In genomic region chr5:157548513-157549282, GRCh38 we compare ENCODE assay signal across 8 cellular contexts. TPM values are rescaled to one million over a fixed set of nuclear protein-coding genes. Genes with fewer than 3 reads are reported as not detected.
DNase-seq lines count a peak whose midpoint lies in the region; ATAC-seq and TF ChIP-seq lines count a peak whose summit lies in the region.
"Had no signal": no experiment of that assay in that cellular context is flagged by ENCODE, and none has a peak within 500 bp of the region (broad histone marks: within the 10 kb centered on the region; RNA-seq: fewer than 3 reads in every experiment).

No MANE protein-coding gene starts in this region.

- peaks cover 10% of the 10 kb centered on the region; the same call in 1 of the 2 replicates for H4K20me1 ChIP-seq in PC-3 (ENCODE audit: low read length)

- ATAC-seq in PC-3 (no peak), gastrocnemius medialis (peak; percentile 95 to 98)

- peaks cover 52% of the 10 kb centered on the region for H3K36me3 ChIP-seq in PC-3 (ENCODE audit: low read depth, low read length)
- H3K36me3 ChIP-seq in esophagus (ENCODE audit: control insufficient read depth in 2 of 2, insufficient read depth in 2 of 2, low read length in 1 of 2), result no peaks in the 10 kb centered on the region
- no peaks in the 10 kb centered on the region for H3K36me3 ChIP-seq in gastrocnemius medialis

- H3K79me2 ChIP-seq in PC-3 (ENCODE audit: low read length), result peaks cover 99% of the 10 kb centered on the region

- H2AFZ ChIP-seq in PC-3 (ENCODE audit: low read length), result no peak overlapping the region

- no TSS peak for BruUV-seq in PC-3 (replicated peaks; lab: Mats Ljungman, UMichigan)

- peak overlapping the region; percentile 4; the same call in 1 of the 2 replicates for H3K9ac ChIP-seq in PC-3 (ENCODE audit: low read length)

- peak overlapping the region; percentile 41 for H3K4me2 ChIP-seq in PC-3 (ENCODE audit: low read length)

- in situ Hi-C loops in gastrocnemius medialis (cut with MboI; ENCODE audit: low sequenced_read_pairs in 4 of 4), result no loop called here

- intact Hi-C loops in PC-3 (cut with micrococcal nuclease) (loop anchor here (5.0 kb wide), 1 partner anchor 36 kb away; no protein-coding TSS in a partner anchor), gastrocnemius medialis (cut with DNase I; ENCODE audit: low total_unique reads) (no loop called here)

- H3K4me3 ChIP-seq in PC-3 (ENCODE audit: low read length) (peak overlapping the region; percentile 1; the same call in 1 of the 2 replicates), esophagus (ENCODE audit: low read depth in 1 of 2, low read length in 2 of 2) (no peak overlapping the region), gastrocnemius medialis (no peak overlapping the region)

- WGBS in esophagus, 2 donors, result 36 to 64% methylated on average over 4 of the region's 4 CpGs

- peaks cover 39% of the 10 kb centered on the region for H3K4me1 ChIP-seq in PC-3 (ENCODE audit: insufficient read depth, low read length)
- H3K4me1 ChIP-seq in esophagus (ENCODE audit: control insufficient read depth in 2 of 2, insufficient read depth in 2 of 2, low read length in 1 of 2), result peaks cover 6 to 25% of the 10 kb centered on the region in 2 donors
- peaks cover 31 to 44% of the 10 kb centered on the region in 2 donors for H3K4me1 ChIP-seq in gastrocnemius medialis

- TF ChIP-seq POLR2A in gastrocnemius medialis (IDR thresholded peaks at IDR 0.05), result no peak

- H3F3A ChIP-seq in PC-3 (ENCODE audit: low read length, unreplicated experiment), result no peaks in the 10 kb centered on the region

- H3K27ac ChIP-seq in PC-3 (ENCODE audit: low read length), result peak overlapping the region; percentile 70
- peak overlapping the region; percentile 80 to 85 for H3K27ac ChIP-seq in esophagus (ENCODE audit: low read depth in 2 of 2, low read length in 1 of 2)
- H3K27ac ChIP-seq in gastrocnemius medialis, result no peak overlapping the region

- TF ChIP-seq CTCF in PC-3 (conservative IDR thresholded peaks at IDR 0.05; ENCODE audit: low read depth, low read length), result no peak
- TF ChIP-seq CTCF in gastrocnemius medialis (IDR thresholded peaks at IDR 0.05 in 4 of 5, conservative IDR thresholded peaks at IDR 0.05 in 1 of 5), result no peak

- H3K27me3 ChIP-seq in PC-3 (ENCODE audit: low read length) (no peaks in the 10 kb centered on the region), esophagus (ENCODE audit: control insufficient read depth in 1 of 2, insufficient read depth in 2 of 2, low read length in 2 of 2) (no peaks in the 10 kb centered on the region), gastrocnemius medialis (no peaks in the 10 kb centered on the region)

- H3K9me3 ChIP-seq in PC-3 (ENCODE audit: low read length) (no peaks in the 10 kb centered on the region), esophagus (ENCODE audit: control insufficient read depth in 2 of 2, insufficient read depth in 1 of 2, low read depth in 1 of 2, low read length in 1 of 2) (no peaks in the 10 kb centered on the region), gastrocnemius medialis (no peaks in the 10 kb centered on the region)

- CTCF ChIA-PET in PC-3 (lab: Charles Lee), result no interaction called here

- DNase-seq in EL (peak; percentile 92), PC-3 (peak; percentile 81), gastrocnemius medialis (peak in 1 of 2 donors; percentile 62), NCI-H82 (lab: John Stamatoyannopoulos, UW) (no peak)
- DNase-seq in effector CD8-positive, alpha-beta T cell (lab: John Stamatoyannopoulos, UW), result no peak
- DNase-seq in activated CD8-positive, alpha-beta memory T cell treated with anti-CD3 and anti-CD28 coated beads for 24 hours, result no peak
- DNase-seq: foreskin melanocyte had no signal

- H3K9me2 ChIP-seq in PC-3 (replicated peaks; ENCODE audit: low read length), result no peaks in the 10 kb centered on the region

- POLR2A ChIA-PET in PC-3 (lab: Charles Lee; ENCODE audit: unreplicated experiment), result no interaction called here

RNA-seq across cellular contexts. Expression of gene ADAM19, which starts 26.9 kb away (rescaled TPM):
- total RNA-seq in PC-3 (2014; rRNA removed), result 115 and 130 TPM in 2 replicates
- 1 to 10 TPM; 2.1 to 2.3 TPM for polyA plus RNA-seq in esophagus
- total RNA-seq in gastrocnemius medialis, result under 1 TPM; 0.39 to 0.97 (median 0.76) TPM

Comparison
In these comparisons a context has a peak if more than half of its experiments do, and no peak if none do; other contexts are left out.
1. DNase-seq: peak in EL (single experiment) and PC-3 (single experiment); none in effector CD8-positive, alpha-beta T cell (single experiment), NCI-H82 (single experiment) and activated CD8-positive, alpha-beta memory T cell treated with anti-CD3 and anti-CD28 coated beads for 24 hours (single experiment).
2. H3K27ac ChIP-seq: peak in PC-3 (single experiment) and esophagus (2 of 2); none in gastrocnemius medialis (0 of 4).
3. RNA of gene ADAM19, which starts 26.9 kb away (total RNA-seq): 115 to 130 TPM in PC-3; 0.39 to 0.97 TPM in gastrocnemius medialis; every median in the first group is over 10 times any median in the second.